In genomic region chr12:116406529-116406928, GRCh38 we compare ENCODE assay signal across 8 cellular contexts.
DNase-seq lines count a peak whose midpoint lies in the region; ATAC-seq and TF ChIP-seq lines count a peak whose summit lies in the region.

No MANE protein-coding gene starts in this region.

- BruUV-seq in MCF 10A (replicated peaks; lab: Mats Ljungman, UMichigan): no TSS peak

- H3K36me3 Mint-ChIP-seq in MCF 10A (ENCODE audit: insufficient read depth, unreplicated experiment): no peaks in the 10 kb centered on the region
- no peaks in the 10 kb centered on the region for H3K36me3 Mint-ChIP-seq in CD4-positive, alpha-beta T cell (ENCODE audit: low read depth)

- H3K9me3 ChIP-seq in CD4-positive, alpha-beta T cell (ENCODE audit: control insufficient read depth, low read length): no peaks in the 10 kb centered on the region

- no peaks in the 10 kb centered on the region for H3K27me3 Mint-ChIP-seq in MCF 10A (ENCODE audit: insufficient read depth, unreplicated experiment)
- H3K27me3 Mint-ChIP-seq in CD4-positive, alpha-beta T cell: no peaks in the 10 kb centered on the region

- H3K4me3 ChIP-seq in lower leg skin (ENCODE audit: low read depth, poor library complexity, severe bottlenecking): no peak overlapping the region

- POLR2A ChIA-PET in MCF 10A (lab: Yijun Ruan, JAX): interaction anchor here (0.6 to 1.3 kb wide), 7 partner anchors 16 to 1832 kb away, joined by 3 to 6 read pairs (median 3); no protein-coding TSS in a partner anchor
- POLR2A ChIA-PET in CD4-positive, alpha-beta T cell (lab: Charles Lee): no interaction called here

- no peaks in the 10 kb centered on the region for H3K9me3 Mint-ChIP-seq in MCF 10A (ENCODE audit: unreplicated experiment)
- no peaks in the 10 kb centered on the region for H3K9me3 Mint-ChIP-seq in CD4-positive, alpha-beta T cell

- DNase-seq in AG09319 (ENCODE audit: extremely low read depth, low read depth) (peak; percentile 68), MCF 10A (ENCODE audit: unreplicated experiment) (peak; percentile 96), lower leg skin (ENCODE audit: low spot score in 2 of 2) (peak; percentile 94 to 98)
- no peak for DNase-seq in activated CD4-positive, alpha-beta T cell treated with anti-CD3 and anti-CD28 coated beads for 1 hour
- no peak for DNase-seq in CD4-positive, alpha-beta T cell
- no peak for DNase-seq in activated CD8-positive, alpha-beta memory T cell treated with anti-CD3 and anti-CD28 coated beads for 24 hours

- no peak overlapping the region for H3K4me3 Mint-ChIP-seq in MCF 10A (ENCODE audit: unreplicated experiment)
- no peak overlapping the region for H3K4me3 Mint-ChIP-seq in CD4-positive, alpha-beta T cell

- no peak for TF ChIP-seq CTCF in AG09319 (IDR thresholded peaks at IDR 0.05; ENCODE audit: low read depth, low read length)
- TF ChIP-seq CTCF in MCF 10A (IDR thresholded peaks at IDR 0.05; ENCODE audit: unreplicated experiment): no peak
- TF ChIP-seq CTCF in lower leg skin (IDR thresholded peaks at IDR 0.05): no peak
- TF ChIP-seq CTCF in CD4-positive, alpha-beta T cell (IDR thresholded peaks at IDR 0.05): no peak

- peak; percentile 81 for TF ChIP-seq EP300 in Ishikawa (IDR thresholded peaks at IDR 0.05; ENCODE audit: borderline replicate concordance)

- no peak for ATAC-seq in HG02973 (IDR thresholded peaks at IDR 0.05; ENCODE audit: unreplicated experiment)
- no peak for ATAC-seq in CD4-positive, alpha-beta T cell (ENCODE audit: poor library complexity)

- peaks cover 28% of the 10 kb centered on the region for H3K4me1 Mint-ChIP-seq in MCF 10A (ENCODE audit: insufficient read depth, unreplicated experiment)
- no peaks in the 10 kb centered on the region for H3K4me1 Mint-ChIP-seq in CD4-positive, alpha-beta T cell (ENCODE audit: low read depth)

- TF ChIP-seq RAD21 in Ishikawa (IDR thresholded peaks at IDR 0.05; ENCODE audit: low read depth): peak; percentile 59

- H3K27ac Mint-ChIP-seq in MCF 10A (ENCODE audit: low read depth, unreplicated experiment): no peak overlapping the region
- no peak overlapping the region for H3K27ac Mint-ChIP-seq in CD4-positive, alpha-beta T cell

- H3K27ac ChIP-seq in CD4-positive, alpha-beta T cell (ENCODE audit: low read depth, low read length): no peak overlapping the region

- H3K27me3 ChIP-seq in CD4-positive, alpha-beta T cell (ENCODE audit: control insufficient read depth, insufficient read depth, low read length): no peaks in the 10 kb centered on the region

- no peak for TF ChIP-seq POLR2A in lower leg skin (IDR thresholded peaks at IDR 0.05)

- intact Hi-C loops in MCF 10A (cut with micrococcal nuclease) (no loop called here), lower leg skin (cut with DNase I; ENCODE audit: low total_unique reads) (no loop called here)
- intact Hi-C loops in CD4-positive, alpha-beta T cell (cut with DNase I, micrococcal nuclease): no loop called here

- CTCF ChIA-PET in MCF 10A (lab: Yijun Ruan, JAX): interaction anchor here (0.8 to 1.8 kb wide), 3 partner anchors 14 to 173 kb away, joined by 4 read pairs; no protein-coding TSS in a partner anchor
- CTCF ChIA-PET in CD4-positive, alpha-beta T cell (lab: Charles Lee): no interaction called here

- 11% methylated on average over 3 of the region's 3 CpGs for WGBS in lower leg skin, 2 donors

TF ChIP-seq in Ishikawa, 13 proteins besides CTCF, POLR2A, EP300 and RAD21:
- TF ChIP-seq ZBTB7A (IDR thresholded peaks at IDR 0.05; ENCODE audit: low read depth): no peak
- peak; percentile 62 for TF ChIP-seq NFIC (IDR thresholded peaks at IDR 0.05)
- peak; percentile 100 for TF ChIP-seq CEBPB (IDR thresholded peaks at IDR 0.05)
- TF ChIP-seq TEAD4 (IDR thresholded peaks at IDR 0.05): peak; percentile 69; the same call in 1 of the 2 replicates
- TF ChIP-seq, protein P1, sequence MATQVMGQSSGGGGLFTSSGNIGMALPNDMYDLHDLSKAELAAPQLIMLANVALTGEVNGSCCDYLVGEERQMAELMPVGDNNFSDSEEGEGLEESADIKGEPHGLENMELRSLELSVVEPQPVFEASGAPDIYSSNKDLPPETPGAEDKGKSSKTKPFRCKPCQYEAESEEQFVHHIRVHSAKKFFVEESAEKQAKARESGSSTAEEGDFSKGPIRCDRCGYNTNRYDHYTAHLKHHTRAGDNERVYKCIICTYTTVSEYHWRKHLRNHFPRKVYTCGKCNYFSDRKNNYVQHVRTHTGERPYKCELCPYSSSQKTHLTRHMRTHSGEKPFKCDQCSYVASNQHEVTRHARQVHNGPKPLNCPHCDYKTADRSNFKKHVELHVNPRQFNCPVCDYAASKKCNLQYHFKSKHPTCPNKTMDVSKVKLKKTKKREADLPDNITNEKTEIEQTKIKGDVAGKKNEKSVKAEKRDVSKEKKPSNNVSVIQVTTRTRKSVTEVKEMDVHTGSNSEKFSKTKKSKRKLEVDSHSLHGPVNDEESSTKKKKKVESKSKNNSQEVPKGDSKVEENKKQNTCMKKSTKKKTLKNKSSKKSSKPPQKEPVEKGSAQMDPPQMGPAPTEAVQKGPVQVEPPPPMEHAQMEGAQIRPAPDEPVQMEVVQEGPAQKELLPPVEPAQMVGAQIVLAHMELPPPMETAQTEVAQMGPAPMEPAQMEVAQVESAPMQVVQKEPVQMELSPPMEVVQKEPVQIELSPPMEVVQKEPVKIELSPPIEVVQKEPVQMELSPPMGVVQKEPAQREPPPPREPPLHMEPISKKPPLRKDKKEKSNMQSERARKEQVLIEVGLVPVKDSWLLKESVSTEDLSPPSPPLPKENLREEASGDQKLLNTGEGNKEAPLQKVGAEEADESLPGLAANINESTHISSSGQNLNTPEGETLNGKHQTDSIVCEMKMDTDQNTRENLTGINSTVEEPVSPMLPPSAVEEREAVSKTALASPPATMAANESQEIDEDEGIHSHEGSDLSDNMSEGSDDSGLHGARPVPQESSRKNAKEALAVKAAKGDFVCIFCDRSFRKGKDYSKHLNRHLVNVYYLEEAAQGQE (IDR thresholded peaks at IDR 0.05; ENCODE audit: low read depth): no peak
- peak; percentile 59; the same call in 1 of the 2 replicates for TF ChIP-seq MAX (IDR thresholded peaks at IDR 0.05)
- no peak for TF ChIP-seq FOXM1 (IDR thresholded peaks at IDR 0.05; ENCODE audit: borderline replicate concordance, low read depth)
- no peak for TF ChIP-seq TAF1 (IDR thresholded peaks at IDR 0.05; ENCODE audit: low read depth)
- no peak for TF ChIP-seq EGR1 (IDR thresholded peaks at IDR 0.05)
- peak; percentile 39; the same call in 1 of the 2 replicates for TF ChIP-seq YY1 (IDR thresholded peaks at IDR 0.05; ENCODE audit: low read depth)
- TF ChIP-seq, protein P2, sequence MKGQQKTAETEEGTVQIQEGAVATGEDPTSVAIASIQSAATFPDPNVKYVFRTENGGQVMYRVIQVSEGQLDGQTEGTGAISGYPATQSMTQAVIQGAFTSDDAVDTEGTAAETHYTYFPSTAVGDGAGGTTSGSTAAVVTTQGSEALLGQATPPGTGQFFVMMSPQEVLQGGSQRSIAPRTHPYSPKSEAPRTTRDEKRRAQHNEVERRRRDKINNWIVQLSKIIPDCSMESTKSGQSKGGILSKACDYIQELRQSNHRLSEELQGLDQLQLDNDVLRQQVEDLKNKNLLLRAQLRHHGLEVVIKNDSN (IDR thresholded peaks at IDR 0.05): 0 out of 2 replicates have a peak, but pooled peaks have one; percentile 19
- no peak for TF ChIP-seq CREB1 (IDR thresholded peaks at IDR 0.05; ENCODE audit: low read depth)
- TF ChIP-seq TCF12 (IDR thresholded peaks at IDR 0.05; ENCODE audit: low read depth): peak; percentile 80
TF ChIP-seq in Ishikawa: peak in this region for 7.

Comparison
In these comparisons a context has a peak if more than half of its experiments do, and no peak if none do; other contexts are left out.
1. DNase-seq: peak in AG09319 (single experiment), MCF 10A (single experiment) and lower leg skin (2 of 2); none in activated CD4-positive, alpha-beta T cell treated with anti-CD3 and anti-CD28 coated beads for 1 hour (single experiment), CD4-positive, alpha-beta T cell (0 of 10) and activated CD8-positive, alpha-beta memory T cell treated with anti-CD3 and anti-CD28 coated beads for 24 hours (single experiment).